In genomic region chr3:19866751-19867347, GRCh38 we compare ENCODE assay signal across 8 cellular contexts.
DNase-seq lines count a peak whose midpoint lies in the region; ATAC-seq and TF ChIP-seq lines count a peak whose summit lies in the region.

No MANE protein-coding gene starts in this region.

- TF ChIP-seq CTCF in Panc1 (IDR thresholded peaks at IDR 0.05) = peak; percentile 76

- H3K4me1 ChIP-seq in Panc1 (ENCODE audit: control insufficient read depth, insufficient read depth, low read length) = no peaks in the 10 kb centered on the region

- H3K27ac ChIP-seq in Panc1 (ENCODE audit: low read length) = no peak overlapping the region

- POLR2A ChIA-PET in Panc1 (lab: Charles Lee) = no interaction called here

- H3K4me3 ChIP-seq in Panc1 (ENCODE audit: low read depth in 2 of 2, low read length in 2 of 2) = no peak overlapping the region

- H3K9me3 ChIP-seq in Panc1 (ENCODE audit: control insufficient read depth, insufficient read depth, low read depth, low read length) = no peaks in the 10 kb centered on the region

- H3K27me3 ChIP-seq in Panc1 (ENCODE audit: control insufficient read depth, insufficient read depth, low read length) = no peaks in the 10 kb centered on the region

- CTCF ChIA-PET in Panc1 (lab: Charles Lee) = interaction anchor here (0.5 to 1.7 kb wide), 3 partner anchors 179 to 518 kb away, joined by 3 to 5 read pairs (median 3); no protein-coding TSS in a partner anchor

- no TSS peak for BruUV-seq in Panc1 (replicated peaks; lab: Mats Ljungman, UMichigan)

- peak; percentile 92 for ATAC-seq in GM21526 (IDR thresholded peaks at IDR 0.05; ENCODE audit: low FRiP score, unreplicated experiment)
- ATAC-seq in Panc1 = peak; percentile 73; the same call in 1 of the 2 replicates

- in situ Hi-C loops in Panc1 (cut with HindIII; ENCODE audit: low pct_unique_long_range_greater_than_20kb, low sequenced_read_pairs) = no loop called here

- no peaks in the 10 kb centered on the region for H3K36me3 ChIP-seq in Panc1 (ENCODE audit: control insufficient read depth, insufficient read depth, low read length)

- DNase-seq in NCI-H1105 treated with DMSO at 0.1 percent for 48 hours (lab: John Stamatoyannopoulos, UW) (peak; percentile 52), NCI-H1105 (lab: John Stamatoyannopoulos, UW) (no peak), HT1080 (ENCODE audit: low read depth) (peak; percentile 64), Panc1 (ENCODE audit: low read depth, low spot score) (peak; percentile 27), astrocyte of the hippocampus (ENCODE audit: low read depth, low spot score) (peak; percentile 81), iPS DF 19.7 (ENCODE audit: low read depth, low spot score) (peak; percentile 15)
- DNase-seq in stimulated activated CD4-positive, alpha-beta T cell treated with anti-CD3 and anti-CD28 coated beads, Interleukin-15, amount 100 ng/mL, for 24 hours = peak; percentile 48

- intact Hi-C loops in Panc1 (cut with micrococcal nuclease; ENCODE audit: unreplicated experiment) = loop anchor here (2.0 to 5.0 kb wide), 2 partner anchors 518 to 800 kb away; no protein-coding TSS in a partner anchor
